ENCODE assay signal across 1 cellular context in the genomic region with DNA sequence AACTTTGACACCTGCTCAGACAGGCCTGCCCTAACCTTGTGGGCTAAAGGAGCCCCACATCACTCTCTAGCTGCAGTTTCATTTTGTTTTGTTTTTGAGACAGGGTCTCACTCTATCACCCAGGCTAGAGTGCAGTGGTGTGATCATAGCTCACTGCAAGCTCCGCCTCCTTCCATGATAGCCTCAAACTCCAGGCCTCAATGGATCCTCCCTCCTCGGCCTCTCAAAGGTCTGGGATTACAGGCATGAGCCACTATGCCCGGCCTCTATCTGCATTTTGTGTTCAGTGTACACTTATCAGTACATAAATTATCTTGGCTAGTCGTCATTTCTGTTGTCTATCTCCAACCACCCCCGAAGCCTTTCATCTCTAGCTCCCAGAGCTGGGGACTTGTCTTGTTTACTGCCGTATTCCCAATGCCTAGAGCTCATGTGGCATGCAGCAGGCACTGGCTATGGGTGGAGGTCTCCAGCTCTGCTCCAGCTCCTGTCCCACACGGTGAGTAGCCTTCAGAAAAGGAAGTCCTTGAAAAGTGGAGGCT.
TF ChIP-seq lines count a peak whose summit lies in the region.

No MANE protein-coding gene starts in this region.

TF ChIP-seq in SK-N-SH, 30 proteins besides CTCF, POLR2A, EP300 and RAD21 (continued from another document):
- TF ChIP-seq MAX (IDR thresholded peaks at IDR 0.05; ENCODE audit: low read depth) (no peak), POLR2AphosphoS5 (IDR thresholded peaks at IDR 0.05; ENCODE audit: low read depth, low read length) (no peak), FOXJ3 (CRISPR knock-in tag; IDR thresholded peaks at IDR 0.05) (no peak), JUND (IDR thresholded peaks at IDR 0.05) (no peak), SMC3 (IDR thresholded peaks at IDR 0.05; ENCODE audit: low read depth, low read length) (no peak), GATA2 (CRISPR knock-in tag; IDR thresholded peaks at IDR 0.05) (no peak), NFIC (IDR thresholded peaks at IDR 0.05; ENCODE audit: borderline replicate concordance) (no peak), NRF1 (IDR thresholded peaks at IDR 0.05; ENCODE audit: low read depth, low read length) (no peak)
- TF ChIP-seq, protein P1, sequence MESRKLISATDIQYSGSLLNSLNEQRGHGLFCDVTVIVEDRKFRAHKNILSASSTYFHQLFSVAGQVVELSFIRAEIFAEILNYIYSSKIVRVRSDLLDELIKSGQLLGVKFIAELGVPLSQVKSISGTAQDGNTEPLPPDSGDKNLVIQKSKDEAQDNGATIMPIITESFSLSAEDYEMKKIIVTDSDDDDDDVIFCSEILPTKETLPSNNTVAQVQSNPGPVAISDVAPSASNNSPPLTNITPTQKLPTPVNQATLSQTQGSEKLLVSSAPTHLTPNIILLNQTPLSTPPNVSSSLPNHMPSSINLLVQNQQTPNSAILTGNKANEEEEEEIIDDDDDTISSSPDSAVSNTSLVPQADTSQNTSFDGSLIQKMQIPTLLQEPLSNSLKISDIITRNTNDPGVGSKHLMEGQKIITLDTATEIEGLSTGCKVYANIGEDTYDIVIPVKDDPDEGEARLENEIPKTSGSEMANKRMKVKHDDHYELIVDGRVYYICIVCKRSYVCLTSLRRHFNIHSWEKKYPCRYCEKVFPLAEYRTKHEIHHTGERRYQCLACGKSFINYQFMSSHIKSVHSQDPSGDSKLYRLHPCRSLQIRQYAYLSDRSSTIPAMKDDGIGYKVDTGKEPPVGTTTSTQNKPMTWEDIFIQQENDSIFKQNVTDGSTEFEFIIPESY (IDR thresholded peaks at IDR 0.05; ENCODE audit: borderline replicate concordance, low read depth) = no peak
- TF ChIP-seq, protein P2, sequence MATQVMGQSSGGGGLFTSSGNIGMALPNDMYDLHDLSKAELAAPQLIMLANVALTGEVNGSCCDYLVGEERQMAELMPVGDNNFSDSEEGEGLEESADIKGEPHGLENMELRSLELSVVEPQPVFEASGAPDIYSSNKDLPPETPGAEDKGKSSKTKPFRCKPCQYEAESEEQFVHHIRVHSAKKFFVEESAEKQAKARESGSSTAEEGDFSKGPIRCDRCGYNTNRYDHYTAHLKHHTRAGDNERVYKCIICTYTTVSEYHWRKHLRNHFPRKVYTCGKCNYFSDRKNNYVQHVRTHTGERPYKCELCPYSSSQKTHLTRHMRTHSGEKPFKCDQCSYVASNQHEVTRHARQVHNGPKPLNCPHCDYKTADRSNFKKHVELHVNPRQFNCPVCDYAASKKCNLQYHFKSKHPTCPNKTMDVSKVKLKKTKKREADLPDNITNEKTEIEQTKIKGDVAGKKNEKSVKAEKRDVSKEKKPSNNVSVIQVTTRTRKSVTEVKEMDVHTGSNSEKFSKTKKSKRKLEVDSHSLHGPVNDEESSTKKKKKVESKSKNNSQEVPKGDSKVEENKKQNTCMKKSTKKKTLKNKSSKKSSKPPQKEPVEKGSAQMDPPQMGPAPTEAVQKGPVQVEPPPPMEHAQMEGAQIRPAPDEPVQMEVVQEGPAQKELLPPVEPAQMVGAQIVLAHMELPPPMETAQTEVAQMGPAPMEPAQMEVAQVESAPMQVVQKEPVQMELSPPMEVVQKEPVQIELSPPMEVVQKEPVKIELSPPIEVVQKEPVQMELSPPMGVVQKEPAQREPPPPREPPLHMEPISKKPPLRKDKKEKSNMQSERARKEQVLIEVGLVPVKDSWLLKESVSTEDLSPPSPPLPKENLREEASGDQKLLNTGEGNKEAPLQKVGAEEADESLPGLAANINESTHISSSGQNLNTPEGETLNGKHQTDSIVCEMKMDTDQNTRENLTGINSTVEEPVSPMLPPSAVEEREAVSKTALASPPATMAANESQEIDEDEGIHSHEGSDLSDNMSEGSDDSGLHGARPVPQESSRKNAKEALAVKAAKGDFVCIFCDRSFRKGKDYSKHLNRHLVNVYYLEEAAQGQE (IDR thresholded peaks at IDR 0.05; ENCODE audit: low read depth, low read length) = no peak
- TF ChIP-seq, protein P3, sequence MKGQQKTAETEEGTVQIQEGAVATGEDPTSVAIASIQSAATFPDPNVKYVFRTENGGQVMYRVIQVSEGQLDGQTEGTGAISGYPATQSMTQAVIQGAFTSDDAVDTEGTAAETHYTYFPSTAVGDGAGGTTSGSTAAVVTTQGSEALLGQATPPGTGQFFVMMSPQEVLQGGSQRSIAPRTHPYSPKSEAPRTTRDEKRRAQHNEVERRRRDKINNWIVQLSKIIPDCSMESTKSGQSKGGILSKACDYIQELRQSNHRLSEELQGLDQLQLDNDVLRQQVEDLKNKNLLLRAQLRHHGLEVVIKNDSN (IDR thresholded peaks at IDR 0.05; ENCODE audit: borderline replicate concordance, low read depth) = no peak
- TF ChIP-seq, protein P4, sequence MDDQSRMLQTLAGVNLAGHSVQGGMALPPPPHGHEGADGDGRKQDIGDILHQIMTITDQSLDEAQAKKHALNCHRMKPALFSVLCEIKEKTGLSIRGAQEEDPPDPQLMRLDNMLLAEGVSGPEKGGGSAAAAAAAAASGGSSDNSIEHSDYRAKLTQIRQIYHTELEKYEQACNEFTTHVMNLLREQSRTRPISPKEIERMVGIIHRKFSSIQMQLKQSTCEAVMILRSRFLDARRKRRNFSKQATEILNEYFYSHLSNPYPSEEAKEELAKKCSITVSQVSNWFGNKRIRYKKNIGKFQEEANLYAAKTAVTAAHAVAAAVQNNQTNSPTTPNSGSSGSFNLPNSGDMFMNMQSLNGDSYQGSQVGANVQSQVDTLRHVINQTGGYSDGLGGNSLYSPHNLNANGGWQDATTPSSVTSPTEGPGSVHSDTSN (IDR thresholded peaks at IDR 0.05) = no peak
